2 cellular contexts compared by ENCODE assay signal in the genomic region with DNA sequence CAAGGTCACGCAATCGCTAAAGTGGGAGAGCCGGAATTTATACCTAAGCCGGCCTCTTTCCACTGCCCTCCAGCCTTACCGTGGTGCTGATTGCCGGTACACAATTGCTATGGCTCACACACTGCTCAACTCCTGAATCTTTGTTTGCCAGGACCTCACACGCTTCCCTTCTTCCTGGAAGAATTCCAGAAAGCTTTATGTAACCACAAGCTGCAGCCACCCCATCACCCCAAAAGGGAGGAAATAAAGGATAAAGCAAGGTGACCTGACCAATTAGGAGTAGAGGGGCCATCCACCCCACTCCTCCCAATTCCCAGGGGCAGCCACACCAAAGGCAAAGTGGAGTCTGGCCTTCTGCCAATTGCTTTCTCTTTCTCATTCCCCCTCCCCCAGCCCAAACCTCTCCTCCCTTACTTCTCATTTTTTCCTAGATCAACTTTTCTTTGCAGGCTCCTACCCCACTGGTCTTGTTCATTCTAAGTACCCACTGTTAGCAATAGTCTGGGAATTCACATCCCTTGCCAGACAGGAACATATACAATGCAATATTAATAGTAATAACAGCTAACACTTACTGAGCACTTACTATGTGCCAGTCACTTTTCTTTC.
TF ChIP-seq lines count a peak whose summit lies in the region.

No MANE protein-coding gene starts in this region.

TF ChIP-seq in SK-N-SH, 30 proteins besides CTCF, POLR2A, EP300 and RAD21 (continued from another document):
- TF ChIP-seq GATA2 (CRISPR knock-in tag; IDR thresholded peaks at IDR 0.05): no peak
- TF ChIP-seq NFIC (IDR thresholded peaks at IDR 0.05; ENCODE audit: borderline replicate concordance): no peak
- TF ChIP-seq TAF1 (IDR thresholded peaks at IDR 0.05; ENCODE audit: borderline replicate concordance, low read depth, low read length): no peak
- no peak for TF ChIP-seq JUND (IDR thresholded peaks at IDR 0.05)
- no peak for TF ChIP-seq MEF2A (IDR thresholded peaks at IDR 0.05; ENCODE audit: borderline replicate concordance, low read depth)
- TF ChIP-seq RFX5 (IDR thresholded peaks at IDR 0.05; ENCODE audit: low read length): no peak
- TF ChIP-seq RXRA (IDR thresholded peaks at IDR 0.05; ENCODE audit: borderline replicate concordance, low read depth): no peak
- TF ChIP-seq GABPA (IDR thresholded peaks at IDR 0.05; ENCODE audit: low read depth): no peak
- TF ChIP-seq FOXM1 (IDR thresholded peaks at IDR 0.05; ENCODE audit: low read depth): no peak
- TF ChIP-seq NRF1 (IDR thresholded peaks at IDR 0.05; ENCODE audit: low read depth, low read length): no peak
- TF ChIP-seq EZH2phosphoT487 (IDR thresholded peaks at IDR 0.05; ENCODE audit: borderline replicate concordance, low read depth): no peak

TF ChIP-seq in SK-N-SH treated with all-trans-retinoic acid at 6 μM for 48 hours, 23 proteins besides CTCF, POLR2A, EP300 and RAD21 (continued from another document):
- TF ChIP-seq, protein P1, sequence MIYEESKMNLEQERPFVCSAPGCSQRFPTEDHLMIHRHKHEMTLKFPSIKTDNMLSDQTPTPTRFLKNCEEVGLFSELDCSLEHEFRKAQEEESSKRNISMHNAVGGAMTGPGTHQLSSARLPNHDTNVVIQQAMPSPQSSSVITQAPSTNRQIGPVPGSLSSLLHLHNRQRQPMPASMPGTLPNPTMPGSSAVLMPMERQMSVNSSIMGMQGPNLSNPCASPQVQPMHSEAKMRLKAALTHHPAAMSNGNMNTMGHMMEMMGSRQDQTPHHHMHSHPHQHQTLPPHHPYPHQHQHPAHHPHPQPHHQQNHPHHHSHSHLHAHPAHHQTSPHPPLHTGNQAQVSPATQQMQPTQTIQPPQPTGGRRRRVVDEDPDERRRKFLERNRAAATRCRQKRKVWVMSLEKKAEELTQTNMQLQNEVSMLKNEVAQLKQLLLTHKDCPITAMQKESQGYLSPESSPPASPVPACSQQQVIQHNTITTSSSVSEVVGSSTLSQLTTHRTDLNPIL (CRISPR knock-in tag; IDR thresholded peaks at IDR 0.05; ENCODE audit: low read depth): no peak
- TF ChIP-seq ZNF565 (CRISPR knock-in tag; conservative IDR thresholded peaks at IDR 0.05; ENCODE audit: low read depth) (no peak), PATZ1 (CRISPR knock-in tag; IDR thresholded peaks at IDR 0.05; ENCODE audit: borderline replicate concordance) (no peak), TOX (CRISPR knock-in tag; IDR thresholded peaks at IDR 0.05; ENCODE audit: borderline replicate concordance) (no peak), OSR1 (CRISPR knock-in tag; IDR thresholded peaks at IDR 0.05) (no peak), BACH2 (CRISPR knock-in tag; IDR thresholded peaks at IDR 0.05; ENCODE audit: borderline replicate concordance) (no peak), TCF4 (CRISPR knock-in tag; IDR thresholded peaks at IDR 0.05; ENCODE audit: borderline replicate concordance) (no peak), POU6F1 (CRISPR knock-in tag; IDR thresholded peaks at IDR 0.05; ENCODE audit: borderline replicate concordance, low read depth) (no peak), PPARA (CRISPR knock-in tag; IDR thresholded peaks at IDR 0.05; ENCODE audit: borderline replicate concordance) (no peak), ESRRG (CRISPR knock-in tag; IDR thresholded peaks at IDR 0.05) (no peak)
